ENCODE assay signal across 1 cellular context in the genomic region with DNA sequence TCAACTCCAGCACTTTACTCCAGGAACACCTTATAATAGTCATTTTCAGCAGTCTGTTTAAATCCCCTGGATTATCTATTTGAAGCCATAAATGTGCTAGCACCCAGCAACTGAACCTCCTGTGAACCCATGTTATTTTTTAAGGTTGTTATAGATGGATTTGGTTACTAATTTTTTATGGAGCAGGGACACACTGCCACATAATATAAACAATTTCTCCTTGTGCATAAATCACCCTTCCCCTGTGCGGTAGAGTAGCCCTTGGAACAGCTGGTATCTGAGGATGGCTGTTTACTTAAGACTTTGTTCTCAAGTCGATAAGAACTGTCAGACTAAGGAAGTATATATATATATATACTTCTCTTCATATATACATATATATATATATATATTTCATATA.
TF ChIP-seq lines count a peak whose summit lies in the region.

No MANE protein-coding gene starts in this region.

TF ChIP-seq in HEK293, 187 proteins besides CTCF, POLR2A, EP300 and RAD21 (continued from another document and continues in another):
- TF ChIP-seq, protein P1, sequence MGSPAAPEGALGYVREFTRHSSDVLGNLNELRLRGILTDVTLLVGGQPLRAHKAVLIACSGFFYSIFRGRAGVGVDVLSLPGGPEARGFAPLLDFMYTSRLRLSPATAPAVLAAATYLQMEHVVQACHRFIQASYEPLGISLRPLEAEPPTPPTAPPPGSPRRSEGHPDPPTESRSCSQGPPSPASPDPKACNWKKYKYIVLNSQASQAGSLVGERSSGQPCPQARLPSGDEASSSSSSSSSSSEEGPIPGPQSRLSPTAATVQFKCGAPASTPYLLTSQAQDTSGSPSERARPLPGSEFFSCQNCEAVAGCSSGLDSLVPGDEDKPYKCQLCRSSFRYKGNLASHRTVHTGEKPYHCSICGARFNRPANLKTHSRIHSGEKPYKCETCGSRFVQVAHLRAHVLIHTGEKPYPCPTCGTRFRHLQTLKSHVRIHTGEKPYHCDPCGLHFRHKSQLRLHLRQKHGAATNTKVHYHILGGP (tag by site-specific recombination; IDR thresholded peaks at IDR 0.05): no peak
- TF ChIP-seq SP2 (tag by site-specific recombination; IDR thresholded peaks at IDR 0.05) (no peak), ZNF350 (tag by site-specific recombination; IDR thresholded peaks at IDR 0.05) (no peak), ZNF404 (tag by site-specific recombination; IDR thresholded peaks at IDR 0.05) (no peak), ZNF416 (tag by site-specific recombination; IDR thresholded peaks at IDR 0.05) (no peak), ZSCAN30 (tag by site-specific recombination; IDR thresholded peaks at IDR 0.05) (0 out of 2 replicates have a peak, but pooled peaks have one; percentile 51), ZNF548 (tag by site-specific recombination; IDR thresholded peaks at IDR 0.05) (no peak), ZNF624 (tag by site-specific recombination; IDR thresholded peaks at IDR 0.05) (no peak), ZNF600 (tag by site-specific recombination; IDR thresholded peaks at IDR 0.05) (no peak), ZNF433 (tag by site-specific recombination; IDR thresholded peaks at IDR 0.05; ENCODE audit: low read depth) (no peak), ZBTB7A (tag by site-specific recombination; IDR thresholded peaks at IDR 0.05; ENCODE audit: low read depth) (no peak), ZNF426 (tag by site-specific recombination; IDR thresholded peaks at IDR 0.05) (no peak), ZXDB (tag by site-specific recombination; IDR thresholded peaks at IDR 0.05) (peak; percentile 73), ZNF549 (tag by site-specific recombination; IDR thresholded peaks at IDR 0.05) (no peak), PRDM1 (tag by site-specific recombination; IDR thresholded peaks at IDR 0.05) (no peak), MEIS1 (CRISPR knock-in tag; IDR thresholded peaks at IDR 0.05; ENCODE audit: borderline replicate concordance) (no peak), ZNF529 (tag by site-specific recombination; IDR thresholded peaks at IDR 0.05; ENCODE audit: insufficient replicate concordance) (no peak), ZNF133 (tag by site-specific recombination; IDR thresholded peaks at IDR 0.05) (no peak), ZNF501 (tag by site-specific recombination; IDR thresholded peaks at IDR 0.05) (no peak), ZNF223 (tag by site-specific recombination; IDR thresholded peaks at IDR 0.05) (no peak), HOXA7 (CRISPR knock-in tag; IDR thresholded peaks at IDR 0.05; ENCODE audit: borderline replicate concordance) (no peak), ZNF510 (tag by site-specific recombination; IDR thresholded peaks at IDR 0.05; ENCODE audit: insufficient replicate concordance) (no peak), ZNF629 (tag by site-specific recombination; IDR thresholded peaks at IDR 0.05) (no peak), ZNF19 (tag by site-specific recombination; IDR thresholded peaks at IDR 0.05; ENCODE audit: low read depth) (no peak), ZNF544 (tag by site-specific recombination; IDR thresholded peaks at IDR 0.05) (no peak), GFI1B (tag by site-specific recombination; IDR thresholded peaks at IDR 0.05) (no peak), ZBTB21 (tag by site-specific recombination; IDR thresholded peaks at IDR 0.05) (no peak), KLF16 (tag by site-specific recombination; IDR thresholded peaks at IDR 0.05) (no peak), ZNF660 (tag by site-specific recombination; IDR thresholded peaks at IDR 0.05) (no peak), ZNF121 (tag by site-specific recombination; IDR thresholded peaks at IDR 0.05) (no peak), ZNF174 (tag by site-specific recombination; IDR thresholded peaks at IDR 0.05) (no peak), ZIC2 (tag by site-specific recombination; IDR thresholded peaks at IDR 0.05) (no peak), OSR2 (tag by site-specific recombination; IDR thresholded peaks at IDR 0.05) (peak; percentile 49), SCRT2 (tag by site-specific recombination; IDR thresholded peaks at IDR 0.05) (no peak), ZNF843 (tag by site-specific recombination; IDR thresholded peaks at IDR 0.05) (peak; percentile 75; the same call in 1 of the 2 replicates), ZNF707 (tag by site-specific recombination; IDR thresholded peaks at IDR 0.05) (no peak), ZNF830 (tag by site-specific recombination; IDR thresholded peaks at IDR 0.05; ENCODE audit: low read depth) (no peak), ZNF114 (tag by site-specific recombination; IDR thresholded peaks at IDR 0.05) (no peak), ZNF24 (tag by site-specific recombination; IDR thresholded peaks at IDR 0.05) (no peak), ZFP37 (tag by site-specific recombination; IDR thresholded peaks at IDR 0.05) (no peak), ZNF184 (tag by site-specific recombination; IDR thresholded peaks at IDR 0.05) (no peak), GLI4 (tag by site-specific recombination; IDR thresholded peaks at IDR 0.05) (no peak), ZNF221 (tag by site-specific recombination; IDR thresholded peaks at IDR 0.05; ENCODE audit: borderline replicate concordance) (no peak), ZNF530 (tag by site-specific recombination; IDR thresholded peaks at IDR 0.05; ENCODE audit: low read depth) (no peak), ZNF335 (tag by site-specific recombination; conservative IDR thresholded peaks at IDR 0.05) (no peak), ZNF677 (tag by site-specific recombination; IDR thresholded peaks at IDR 0.05) (no peak), ZNF777 (tag by site-specific recombination; IDR thresholded peaks at IDR 0.05; ENCODE audit: borderline replicate concordance) (no peak), GLIS1 (tag by site-specific recombination; IDR thresholded peaks at IDR 0.05) (peak; percentile 30)
- TF ChIP-seq, protein P2, sequence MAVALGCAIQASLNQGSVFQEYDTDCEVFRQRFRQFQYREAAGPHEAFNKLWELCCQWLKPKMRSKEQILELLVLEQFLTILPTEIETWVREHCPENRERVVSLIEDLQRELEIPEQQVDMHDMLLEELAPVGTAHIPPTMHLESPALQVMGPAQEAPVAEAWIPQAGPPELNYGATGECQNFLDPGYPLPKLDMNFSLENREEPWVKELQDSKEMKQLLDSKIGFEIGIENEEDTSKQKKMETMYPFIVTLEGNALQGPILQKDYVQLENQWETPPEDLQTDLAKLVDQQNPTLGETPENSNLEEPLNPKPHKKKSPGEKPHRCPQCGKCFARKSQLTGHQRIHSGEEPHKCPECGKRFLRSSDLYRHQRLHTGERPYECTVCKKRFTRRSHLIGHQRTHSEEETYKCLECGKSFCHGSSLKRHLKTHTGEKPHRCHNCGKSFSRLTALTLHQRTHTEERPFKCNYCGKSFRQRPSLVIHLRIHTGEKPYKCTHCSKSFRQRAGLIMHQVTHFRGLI (tag by site-specific recombination; IDR thresholded peaks at IDR 0.05): no peak
- TF ChIP-seq, protein P3, sequence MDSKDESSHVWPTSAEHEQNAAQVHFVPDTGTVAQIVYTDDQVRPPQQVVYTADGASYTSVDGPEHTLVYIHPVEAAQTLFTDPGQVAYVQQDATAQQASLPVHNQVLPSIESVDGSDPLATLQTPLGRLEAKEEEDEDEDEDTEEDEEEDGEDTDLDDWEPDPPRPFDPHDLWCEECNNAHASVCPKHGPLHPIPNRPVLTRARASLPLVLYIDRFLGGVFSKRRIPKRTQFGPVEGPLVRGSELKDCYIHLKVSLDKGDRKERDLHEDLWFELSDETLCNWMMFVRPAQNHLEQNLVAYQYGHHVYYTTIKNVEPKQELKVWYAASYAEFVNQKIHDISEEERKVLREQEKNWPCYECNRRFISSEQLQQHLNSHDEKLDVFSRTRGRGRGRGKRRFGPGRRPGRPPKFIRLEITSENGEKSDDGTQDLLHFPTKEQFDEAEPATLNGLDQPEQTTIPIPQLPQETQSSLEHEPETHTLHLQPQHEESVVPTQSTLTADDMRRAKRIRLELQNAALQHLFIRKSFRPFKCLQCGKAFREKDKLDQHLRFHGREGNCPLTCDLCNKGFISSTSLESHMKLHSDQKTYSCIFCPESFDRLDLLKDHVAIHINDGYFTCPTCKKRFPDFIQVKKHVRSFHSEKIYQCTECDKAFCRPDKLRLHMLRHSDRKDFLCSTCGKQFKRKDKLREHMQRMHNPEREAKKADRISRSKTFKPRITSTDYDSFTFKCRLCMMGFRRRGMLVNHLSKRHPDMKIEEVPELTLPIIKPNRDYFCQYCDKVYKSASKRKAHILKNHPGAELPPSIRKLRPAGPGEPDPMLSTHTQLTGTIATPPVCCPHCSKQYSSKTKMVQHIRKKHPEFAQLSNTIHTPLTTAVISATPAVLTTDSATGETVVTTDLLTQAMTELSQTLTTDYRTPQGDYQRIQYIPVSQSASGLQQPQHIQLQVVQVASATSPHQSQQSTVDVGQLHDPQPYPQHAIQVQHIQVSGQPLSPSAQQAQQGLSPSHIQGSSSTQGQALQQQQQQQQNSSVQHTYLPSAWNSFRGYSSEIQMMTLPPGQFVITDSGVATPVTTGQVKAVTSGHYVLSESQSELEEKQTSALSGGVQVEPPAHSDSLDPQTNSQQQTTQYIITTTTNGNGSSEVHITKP (tag by site-specific recombination; IDR thresholded peaks at IDR 0.05): no peak
- TF ChIP-seq, protein P4, sequence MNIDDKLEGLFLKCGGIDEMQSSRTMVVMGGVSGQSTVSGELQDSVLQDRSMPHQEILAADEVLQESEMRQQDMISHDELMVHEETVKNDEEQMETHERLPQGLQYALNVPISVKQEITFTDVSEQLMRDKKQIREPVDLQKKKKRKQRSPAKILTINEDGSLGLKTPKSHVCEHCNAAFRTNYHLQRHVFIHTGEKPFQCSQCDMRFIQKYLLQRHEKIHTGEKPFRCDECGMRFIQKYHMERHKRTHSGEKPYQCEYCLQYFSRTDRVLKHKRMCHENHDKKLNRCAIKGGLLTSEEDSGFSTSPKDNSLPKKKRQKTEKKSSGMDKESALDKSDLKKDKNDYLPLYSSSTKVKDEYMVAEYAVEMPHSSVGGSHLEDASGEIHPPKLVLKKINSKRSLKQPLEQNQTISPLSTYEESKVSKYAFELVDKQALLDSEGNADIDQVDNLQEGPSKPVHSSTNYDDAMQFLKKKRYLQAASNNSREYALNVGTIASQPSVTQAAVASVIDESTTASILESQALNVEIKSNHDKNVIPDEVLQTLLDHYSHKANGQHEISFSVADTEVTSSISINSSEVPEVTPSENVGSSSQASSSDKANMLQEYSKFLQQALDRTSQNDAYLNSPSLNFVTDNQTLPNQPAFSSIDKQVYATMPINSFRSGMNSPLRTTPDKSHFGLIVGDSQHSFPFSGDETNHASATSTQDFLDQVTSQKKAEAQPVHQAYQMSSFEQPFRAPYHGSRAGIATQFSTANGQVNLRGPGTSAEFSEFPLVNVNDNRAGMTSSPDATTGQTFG (tag by site-specific recombination; IDR thresholded peaks at IDR 0.05; ENCODE audit: borderline replicate concordance): no peak
- TF ChIP-seq, protein P5, sequence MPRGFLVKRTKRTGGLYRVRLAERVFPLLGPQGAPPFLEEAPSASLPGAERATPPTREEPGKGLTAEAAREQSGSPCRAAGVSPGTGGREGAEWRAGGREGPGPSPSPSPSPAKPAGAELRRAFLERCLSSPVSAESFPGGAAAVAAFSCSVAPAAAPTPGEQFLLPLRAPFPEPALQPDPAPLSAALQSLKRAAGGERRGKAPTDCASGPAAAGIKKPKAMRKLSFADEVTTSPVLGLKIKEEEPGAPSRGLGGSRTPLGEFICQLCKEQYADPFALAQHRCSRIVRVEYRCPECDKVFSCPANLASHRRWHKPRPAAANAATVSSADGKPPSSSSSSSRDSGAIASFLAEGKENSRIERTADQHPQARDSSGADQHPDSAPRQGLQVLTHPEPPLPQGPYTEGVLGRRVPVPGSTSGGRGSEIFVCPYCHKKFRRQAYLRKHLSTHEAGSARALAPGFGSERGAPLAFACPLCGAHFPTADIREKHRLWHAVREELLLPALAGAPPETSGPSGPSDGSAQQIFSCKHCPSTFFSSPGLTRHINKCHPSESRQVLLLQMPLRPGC (tag by site-specific recombination; IDR thresholded peaks at IDR 0.05): no peak
- TF ChIP-seq, protein P6, sequence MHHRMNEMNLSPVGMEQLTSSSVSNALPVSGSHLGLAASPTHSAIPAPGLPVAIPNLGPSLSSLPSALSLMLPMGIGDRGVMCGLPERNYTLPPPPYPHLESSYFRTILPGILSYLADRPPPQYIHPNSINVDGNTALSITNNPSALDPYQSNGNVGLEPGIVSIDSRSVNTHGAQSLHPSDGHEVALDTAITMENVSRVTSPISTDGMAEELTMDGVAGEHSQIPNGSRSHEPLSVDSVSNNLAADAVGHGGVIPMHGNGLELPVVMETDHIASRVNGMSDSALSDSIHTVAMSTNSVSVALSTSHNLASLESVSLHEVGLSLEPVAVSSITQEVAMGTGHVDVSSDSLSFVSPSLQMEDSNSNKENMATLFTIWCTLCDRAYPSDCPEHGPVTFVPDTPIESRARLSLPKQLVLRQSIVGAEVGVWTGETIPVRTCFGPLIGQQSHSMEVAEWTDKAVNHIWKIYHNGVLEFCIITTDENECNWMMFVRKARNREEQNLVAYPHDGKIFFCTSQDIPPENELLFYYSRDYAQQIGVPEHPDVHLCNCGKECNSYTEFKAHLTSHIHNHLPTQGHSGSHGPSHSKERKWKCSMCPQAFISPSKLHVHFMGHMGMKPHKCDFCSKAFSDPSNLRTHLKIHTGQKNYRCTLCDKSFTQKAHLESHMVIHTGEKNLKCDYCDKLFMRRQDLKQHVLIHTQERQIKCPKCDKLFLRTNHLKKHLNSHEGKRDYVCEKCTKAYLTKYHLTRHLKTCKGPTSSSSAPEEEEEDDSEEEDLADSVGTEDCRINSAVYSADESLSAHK (tag by site-specific recombination; IDR thresholded peaks at IDR 0.05): peak; percentile 56; the same call in 1 of the 2 replicates
- TF ChIP-seq, protein P7, sequence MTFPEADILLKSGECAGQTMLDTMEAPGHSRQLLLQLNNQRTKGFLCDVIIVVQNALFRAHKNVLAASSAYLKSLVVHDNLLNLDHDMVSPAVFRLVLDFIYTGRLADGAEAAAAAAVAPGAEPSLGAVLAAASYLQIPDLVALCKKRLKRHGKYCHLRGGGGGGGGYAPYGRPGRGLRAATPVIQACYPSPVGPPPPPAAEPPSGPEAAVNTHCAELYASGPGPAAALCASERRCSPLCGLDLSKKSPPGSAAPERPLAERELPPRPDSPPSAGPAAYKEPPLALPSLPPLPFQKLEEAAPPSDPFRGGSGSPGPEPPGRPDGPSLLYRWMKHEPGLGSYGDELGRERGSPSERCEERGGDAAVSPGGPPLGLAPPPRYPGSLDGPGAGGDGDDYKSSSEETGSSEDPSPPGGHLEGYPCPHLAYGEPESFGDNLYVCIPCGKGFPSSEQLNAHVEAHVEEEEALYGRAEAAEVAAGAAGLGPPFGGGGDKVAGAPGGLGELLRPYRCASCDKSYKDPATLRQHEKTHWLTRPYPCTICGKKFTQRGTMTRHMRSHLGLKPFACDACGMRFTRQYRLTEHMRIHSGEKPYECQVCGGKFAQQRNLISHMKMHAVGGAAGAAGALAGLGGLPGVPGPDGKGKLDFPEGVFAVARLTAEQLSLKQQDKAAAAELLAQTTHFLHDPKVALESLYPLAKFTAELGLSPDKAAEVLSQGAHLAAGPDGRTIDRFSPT (tag by site-specific recombination; IDR thresholded peaks at IDR 0.05): no peak
